ENCODE assay signal across 1 cellular context in genomic region chr1:53982034-53982761, GRCh38.
TF ChIP-seq lines count a peak whose summit lies in the region.

No MANE protein-coding gene starts in this region.

TF ChIP-seq in HCT116, 20 proteins besides CTCF, POLR2A, EP300 and RAD21 (continued from another document):
- TF ChIP-seq ATF3 (IDR thresholded peaks at IDR 0.05) (no peak), EGR1 (IDR thresholded peaks at IDR 0.05; ENCODE audit: low read depth) (no peak), SP1 (IDR thresholded peaks at IDR 0.05; ENCODE audit: low read depth) (no peak), EZH2phosphoT487 (IDR thresholded peaks at IDR 0.05; ENCODE audit: borderline replicate concordance) (no peak), ELF1 (IDR thresholded peaks at IDR 0.05; ENCODE audit: borderline replicate concordance, low read depth) (no peak)
- TF ChIP-seq, protein P1, sequence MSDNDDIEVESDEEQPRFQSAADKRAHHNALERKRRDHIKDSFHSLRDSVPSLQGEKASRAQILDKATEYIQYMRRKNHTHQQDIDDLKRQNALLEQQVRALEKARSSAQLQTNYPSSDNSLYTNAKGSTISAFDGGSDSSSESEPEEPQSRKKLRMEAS (IDR thresholded peaks at IDR 0.05), result no peak
